ENCODE assay signal across 12 cellular contexts in the genomic region with DNA sequence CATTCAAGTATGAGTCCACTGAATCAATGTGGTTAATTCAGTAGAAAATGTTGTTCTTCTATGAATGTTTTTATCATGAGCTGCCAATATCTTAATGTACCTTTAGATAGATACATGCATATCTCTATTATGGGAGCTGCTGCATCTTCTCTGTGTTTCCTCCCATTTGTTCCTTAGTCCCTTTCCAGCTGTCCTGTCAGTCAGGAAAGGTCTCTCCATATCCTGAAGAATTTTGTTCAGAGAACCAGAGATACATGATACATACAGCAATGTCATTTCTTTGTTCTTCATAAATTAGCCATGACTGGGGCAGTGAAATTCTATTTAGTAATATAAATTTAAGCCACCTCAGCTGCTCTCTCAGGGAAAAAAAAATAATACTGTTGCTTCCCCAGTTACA.
DNase-seq lines count a peak whose midpoint lies in the region; ATAC-seq, FAIRE-seq and TF ChIP-seq lines count a peak whose summit lies in the region.
"Had no signal": no experiment of that assay in that cellular context is flagged by ENCODE, and none has a peak within 500 bp of the region (broad histone marks: within the 10 kb centered on the region; RNA-seq: fewer than 3 reads in every experiment).

No MANE protein-coding gene starts in this region.

- TF ChIP-seq POLR2A in H1 (IDR thresholded peaks at IDR 0.05; ENCODE audit: control extremely low read depth in 1 of 2, low read depth in 2 of 2, low read length in 2 of 2) (no peak), thyroid gland (IDR thresholded peaks at IDR 0.05) (no peak)

- H3K4ac ChIP-seq in H1 (replicated peaks; ENCODE audit: insufficient read length, low read depth, low read length), result no peak overlapping the region

- no peak overlapping the region for H2BK12ac ChIP-seq in H1 (ENCODE audit: low read depth, low read length)

- H2BK5ac ChIP-seq in H1 (ENCODE audit: low read depth, low read length), result no peak overlapping the region

- FAIRE-seq in H1 (lab: Jason Lieb, UNC), result no peak
- FAIRE-seq: GM18507 had no signal

- H2BK15ac ChIP-seq in H1 (ENCODE audit: low read length), result no peak overlapping the region

- no peak overlapping the region; the same call in 1 of the 2 replicates for H2AK5ac ChIP-seq in H1 (ENCODE audit: low read depth, low read length)

- TF ChIP-seq RAD21 in H1 (IDR thresholded peaks at IDR 0.05 in 1 of 2, conservative IDR thresholded peaks at IDR 0.05 in 1 of 2; ENCODE audit: low read depth in 2 of 2, low read length in 2 of 2), result no peak

- intact Hi-C loops in thyroid gland (cut with DNase I) (no loop called here), lower lobe of right lung (cut with DNase I) (no loop called here)

- peak; percentile 76 for DNase-seq in LHCN-M2 (ENCODE audit: low read depth)
- DNase-seq in H1 (ENCODE audit: low read depth in 1 of 2, low spot score in 2 of 2), result no peak
- no peak for DNase-seq in osteoblast (ENCODE audit: insufficient read length, low spot score, missing footprints)
- DNase-seq in thyroid gland, result no peak
- no peak for DNase-seq in lower lobe of right lung
- no peak for DNase-seq in NCI-H226
- no peak for DNase-seq in activated CD4-positive, CD25-positive, alpha-beta regulatory T cell (lab: John Stamatoyannopoulos, UW)
- DNase-seq: CD4-positive, CD25-positive, alpha-beta regulatory T cell; DMS 273 treated with DMSO at 0.1 percent for 48 hours had no signal

- H3K14ac ChIP-seq in H1 (ENCODE audit: insufficient read length), result no peak overlapping the region

- H3K79me2 ChIP-seq in H1 (ENCODE audit: control insufficient read depth in 1 of 2, insufficient read depth in 2 of 2, low read length in 2 of 2), result no peaks in the 10 kb centered on the region; a peak in 1 of 4 replicates
- no peaks in the 10 kb centered on the region for H3K79me2 ChIP-seq in osteoblast (ENCODE audit: insufficient read depth, low read length)

- H3K56ac ChIP-seq in H1 (replicated peaks; ENCODE audit: insufficient read length, low read depth, low read length), result no peak overlapping the region

- H3K23ac ChIP-seq in H1 (ENCODE audit: insufficient read length), result no peak overlapping the region

- no peak for TF ChIP-seq EP300 in H1 (IDR thresholded peaks at IDR 0.05; ENCODE audit: borderline replicate concordance in 1 of 2, low read depth in 2 of 2, low read length in 2 of 2)

- H4K91ac ChIP-seq in H1 (replicated peaks; ENCODE audit: insufficient read length, low read length), result peak overlapping the region; percentile 48

- no peak for ATAC-seq in lower lobe of right lung

- no peak for TF ChIP-seq CTCF in H1 (IDR thresholded peaks at IDR 0.05; ENCODE audit: control extremely low read depth in 1 of 3, insufficient read depth in 1 of 3, low read depth in 1 of 3, low read length in 3 of 3)
- TF ChIP-seq CTCF in osteoblast (IDR thresholded peaks at IDR 0.05; ENCODE audit: extremely low read depth, low read depth, low read length), result no peak
- no peak for TF ChIP-seq CTCF in thyroid gland (IDR thresholded peaks at IDR 0.05)
- TF ChIP-seq CTCF in lower lobe of right lung (IDR thresholded peaks at IDR 0.05), result no peak

- H2AFZ ChIP-seq in H1 (ENCODE audit: low read length) (no peak overlapping the region), osteoblast (ENCODE audit: low read length) (no peak overlapping the region)

- no peak overlapping the region for H3K27ac ChIP-seq in H1 (ENCODE audit: low read depth, low read length)
- peak overlapping the region; percentile 25 for H3K27ac ChIP-seq in osteoblast (ENCODE audit: low read depth, low read length)
- no peak overlapping the region for H3K27ac ChIP-seq in thyroid gland
- no peak overlapping the region for H3K27ac ChIP-seq in lower lobe of right lung
- H3K27ac ChIP-seq: BLaER1 treated with 17β-estradiol and CSF1 and Interleukin-3, amounts not matched to agents 10 nM and 100 nM; KMS-11 had no signal

- H4K8ac ChIP-seq in H1 (ENCODE audit: extremely low read depth, insufficient read depth, low read length), result no peak overlapping the region

- H3K9ac ChIP-seq in H1 (replicated peaks in 1 of 4; ENCODE audit: extremely low read depth in 1 of 4, low read depth in 3 of 4, low read length in 3 of 4), result no peak overlapping the region
- H3K9ac ChIP-seq: BLaER1 treated with 17β-estradiol and CSF1 and Interleukin-3, amounts not matched to agents 10 nM and 100 nM; KMS-11 had no signal

- H4K20me1 ChIP-seq in H1 (replicated peaks in 1 of 2; ENCODE audit: control insufficient read depth in 1 of 2, insufficient read depth in 2 of 2, low read length in 2 of 2), result no peaks in the 10 kb centered on the region
- H4K20me1 ChIP-seq in osteoblast (ENCODE audit: insufficient read depth, low read length), result no peaks in the 10 kb centered on the region
- H4K20me1 ChIP-seq: BLaER1 treated with 17β-estradiol and CSF1 and Interleukin-3, amounts not matched to agents 10 nM and 100 nM had no signal

- CTCF ChIA-PET in H1 (lab: Charles Lee; ENCODE audit: partially characterized antibody), result interaction anchor here (0.8 to 2.4 kb wide), 11 partner anchors 10 to 185 kb away, joined by 3 to 8 read pairs (median 4); a partner anchor contains a TSS

- H3K27me3 ChIP-seq in H1 (replicated peaks in 1 of 4; ENCODE audit: control insufficient read depth in 3 of 4, extremely low read depth in 1 of 4, insufficient read depth in 3 of 4, low read length in 3 of 4) (no peaks in the 10 kb centered on the region), osteoblast (ENCODE audit: insufficient read depth, low read length) (no peaks in the 10 kb centered on the region), thyroid gland (no peaks in the 10 kb centered on the region), lower lobe of right lung (ENCODE audit: low read depth) (no peaks in the 10 kb centered on the region)
- H3K27me3 ChIP-seq: BLaER1 treated with 17β-estradiol and CSF1 and Interleukin-3, amounts not matched to agents 10 nM and 100 nM had no signal

- H3K18ac ChIP-seq in H1 (ENCODE audit: extremely low read depth, low read length), result no peak overlapping the region

- H3K9me3 ChIP-seq in H1 (ENCODE audit: insufficient read depth in 2 of 2, low read depth in 1 of 2, low read length in 1 of 2) (no peaks in the 10 kb centered on the region), osteoblast (ENCODE audit: low read depth, low read length) (no peaks in the 10 kb centered on the region), thyroid gland (no peaks in the 10 kb centered on the region), lower lobe of right lung (no peaks in the 10 kb centered on the region)
- H3K9me3 ChIP-seq: BLaER1 treated with 17β-estradiol and CSF1 and Interleukin-3, amounts not matched to agents 10 nM and 100 nM had no signal

- H2BK120ac ChIP-seq in H1 (replicated peaks; ENCODE audit: low read depth, low read length), result no peak overlapping the region

- H3K4me1 ChIP-seq in H1 (replicated peaks in 1 of 4; ENCODE audit: control insufficient read depth in 3 of 4, insufficient read depth in 4 of 4, low read length in 3 of 4) (peaks cover 7 to 31% (median 23%) of the 10 kb centered on the region in 4 experiments; a peak in 6 of 7 replicates), osteoblast (ENCODE audit: insufficient read depth, low read length) (peaks cover 40% of the 10 kb centered on the region), thyroid gland (no peaks in the 10 kb centered on the region), lower lobe of right lung (no peaks in the 10 kb centered on the region)
- H3K4me1 ChIP-seq: BLaER1 treated with 17β-estradiol and CSF1 and Interleukin-3, amounts not matched to agents 10 nM and 100 nM had no signal

- H3K23me2 ChIP-seq in H1 (ENCODE audit: low read depth, low read length), result no peaks in the 10 kb centered on the region

- H3K4me2 ChIP-seq in H1 (ENCODE audit: insufficient read depth in 1 of 2, low read depth in 2 of 2, low read length in 2 of 2) (no peak overlapping the region), osteoblast (ENCODE audit: insufficient read depth, low read length) (peak overlapping the region; percentile 75)
- H3K4me2 ChIP-seq: BLaER1 treated with 17β-estradiol and CSF1 and Interleukin-3, amounts not matched to agents 10 nM and 100 nM; KMS-11 had no signal

- H3K36me3 ChIP-seq in H1 (ENCODE audit: control insufficient read depth in 2 of 4, insufficient read depth in 4 of 4, low read length in 3 of 4) (no peaks in the 10 kb centered on the region), osteoblast (ENCODE audit: insufficient read depth, low read length) (no peaks in the 10 kb centered on the region), thyroid gland (no peaks in the 10 kb centered on the region), lower lobe of right lung (no peaks in the 10 kb centered on the region)
- H3K36me3 ChIP-seq: BLaER1 treated with 17β-estradiol and CSF1 and Interleukin-3, amounts not matched to agents 10 nM and 100 nM had no signal

- POLR2A ChIA-PET in H1 (lab: Charles Lee; ENCODE audit: partially characterized antibody), result no interaction called here

- H2BK20ac ChIP-seq in H1 (ENCODE audit: low read length), result no peak overlapping the region

- no peak overlapping the region for H4K5ac ChIP-seq in H1 (ENCODE audit: insufficient read length, low read depth, low read length)

- no peaks in the 10 kb centered on the region for H3K79me1 ChIP-seq in H1 (ENCODE audit: low read depth, low read length)

- no peak overlapping the region for H3K4me3 ChIP-seq in H1 (ENCODE audit: extremely low read depth in 1 of 4, insufficient read depth in 2 of 4, low read depth in 3 of 4, low read length in 4 of 4)
- H3K4me3 ChIP-seq in osteoblast (ENCODE audit: insufficient read depth, low read length), result no peak overlapping the region
- no peak overlapping the region for H3K4me3 ChIP-seq in thyroid gland (replicated peaks in 1 of 3)
- no peak overlapping the region for H3K4me3 ChIP-seq in lower lobe of right lung
- H3K4me3 ChIP-seq: BLaER1 treated with 17β-estradiol and CSF1 and Interleukin-3, amounts not matched to agents 10 nM and 100 nM had no signal

TF ChIP-seq in H1, 55 proteins besides CTCF, POLR2A, EP300 and RAD21:
- TF ChIP-seq SAP30 (IDR thresholded peaks at IDR 0.05; ENCODE audit: insufficient read depth, insufficient replicate concordance, low read length) (no peak), HDAC2 (IDR thresholded peaks at IDR 0.05; ENCODE audit: borderline replicate concordance in 1 of 2, low read depth in 2 of 2, low read length in 2 of 2) (no peak), SRF (IDR thresholded peaks at IDR 0.05; ENCODE audit: low read depth, low read length) (no peak), EGR1 (IDR thresholded peaks at IDR 0.05; ENCODE audit: borderline replicate concordance, low read depth, low read length) (no peak), PHF8 (conservative IDR thresholded peaks at IDR 0.05; ENCODE audit: low read depth, low read length) (no peak), ASH2L (IDR thresholded peaks at IDR 0.05; ENCODE audit: low read length) (no peak)
